In genomic region chr9:121154782-121155181, GRCh38 we compare ENCODE assay signal across 16 cellular contexts. TPM values are rescaled to one million over a fixed set of nuclear protein-coding genes. Genes with fewer than 3 reads are reported as not detected.
DNase-seq lines count a peak whose midpoint lies in the region; ATAC-seq and TF ChIP-seq lines count a peak whose summit lies in the region.
"Had no signal": no experiment of that assay in that cellular context is flagged by ENCODE, and none has a peak within 500 bp of the region (broad histone marks: within the 10 kb centered on the region; RNA-seq: fewer than 3 reads in every experiment).

No MANE protein-coding gene starts in this region.

- no peak overlapping the region for H3K4me3 Mint-ChIP-seq in activated naive CD8-positive, alpha-beta T cell
- H3K4me3 Mint-ChIP-seq in memory B cell = no peak overlapping the region
- H3K4me3 Mint-ChIP-seq: CD4-positive, alpha-beta T cell; nephron had no signal

- H3K36me3 Mint-ChIP-seq in activated naive CD8-positive, alpha-beta T cell = peaks cover 24% of the 10 kb centered on the region
- peaks cover 44% of the 10 kb centered on the region for H3K36me3 Mint-ChIP-seq in memory B cell

- in situ Hi-C loops in GM13976 (cut with MboI; ENCODE audit: low sequenced_read_pairs, unreplicated experiment) = no loop called here

- no peaks in the 10 kb centered on the region for H3K9me3 Mint-ChIP-seq in activated naive CD8-positive, alpha-beta T cell (ENCODE audit: low read depth)
- no peaks in the 10 kb centered on the region for H3K9me3 Mint-ChIP-seq in memory B cell
- H3K9me3 Mint-ChIP-seq: CD4-positive, alpha-beta T cell; nephron had no signal

- H3K4me1 ChIP-seq in effector memory CD4-positive, alpha-beta T cell (ENCODE audit: control insufficient read depth, insufficient read depth, low read length, poor library complexity, severe bottlenecking) = no peaks in the 10 kb centered on the region
- H3K4me1 ChIP-seq: colonic mucosa had no signal

- H3K9me3 ChIP-seq in effector memory CD4-positive, alpha-beta T cell (ENCODE audit: control insufficient read depth, low read length) = no peaks in the 10 kb centered on the region
- H3K9me3 ChIP-seq: colonic mucosa, tibial artery had no signal

- no peak for TF ChIP-seq CTCF in GM13976 (IDR thresholded peaks at IDR 0.05; ENCODE audit: borderline replicate concordance, control extremely low read depth, extremely low read depth, insufficient read depth, missing control alignments)

- H3K27ac ChIP-seq in effector memory CD4-positive, alpha-beta T cell (ENCODE audit: insufficient read depth, low read length, poor library complexity, severe bottlenecking) = no peak overlapping the region
- H3K27ac ChIP-seq: colonic mucosa, tibial artery had no signal

- peak overlapping the region; percentile 68 for H3K27ac Mint-ChIP-seq in activated naive CD8-positive, alpha-beta T cell
- peak overlapping the region; percentile 55 for H3K27ac Mint-ChIP-seq in memory B cell
- H3K27ac Mint-ChIP-seq: CD4-positive, alpha-beta T cell; nephron had no signal

- no peak overlapping the region for H3K4me3 ChIP-seq in effector memory CD4-positive, alpha-beta T cell (ENCODE audit: insufficient read depth, low read depth, low read length, poor library complexity, severe bottlenecking)
- H3K4me3 ChIP-seq: colonic mucosa, tibial artery had no signal

- H3K27me3 ChIP-seq in effector memory CD4-positive, alpha-beta T cell (replicated peaks; ENCODE audit: control insufficient read depth, insufficient read depth, low read length, poor library complexity, severe bottlenecking) = no peaks in the 10 kb centered on the region
- H3K27me3 ChIP-seq: colonic mucosa, tibial artery had no signal

- H3K4me1 Mint-ChIP-seq in activated naive CD8-positive, alpha-beta T cell (ENCODE audit: low read depth) = peaks cover 43% of the 10 kb centered on the region
- H3K4me1 Mint-ChIP-seq in memory B cell = peaks cover 34% of the 10 kb centered on the region
- H3K4me1 Mint-ChIP-seq: nephron had no signal

- H3K27me3 Mint-ChIP-seq in activated naive CD8-positive, alpha-beta T cell = no peaks in the 10 kb centered on the region
- no peaks in the 10 kb centered on the region for H3K27me3 Mint-ChIP-seq in memory B cell
- H3K27me3 Mint-ChIP-seq: CD4-positive, alpha-beta T cell had no signal

- ATAC-seq in memory B cell (ENCODE audit: low read depth) (no peak), GM21529 (IDR thresholded peaks at IDR 0.05; ENCODE audit: unreplicated experiment) (no peak), HG02610 (IDR thresholded peaks at IDR 0.05; ENCODE audit: unreplicated experiment) (no peak)

- peaks cover 71% of the 10 kb centered on the region for H3K36me3 ChIP-seq in effector memory CD4-positive, alpha-beta T cell (ENCODE audit: control insufficient read depth, insufficient read depth, low read length)
- H3K36me3 ChIP-seq: colonic mucosa had no signal

- DNase-seq in GM13976 (ENCODE audit: low spot score) (peak; percentile 15), LHCN-M2 (ENCODE audit: low read depth) (peak; percentile 6), memory B cell (ENCODE audit: low spot score in 2 of 2) (no peak)
- DNase-seq in effector memory CD4-positive, alpha-beta T cell = no peak
- no peak for DNase-seq in activated CD4-positive, CD25-positive, alpha-beta regulatory T cell (lab: John Stamatoyannopoulos, UW)
- DNase-seq: activated gamma-delta T cell treated with Interleukin-2 at 50 U/mL for 16 hours; CD4-positive, alpha-beta T cell; colonic mucosa; kidney; NCI-H446; Right ventricle myocardium superior; tibial artery had no signal

RNA-seq across cellular contexts. Expression of gene RAB14, which starts 46.9 kb away (rescaled TPM):
- total RNA-seq in LHCN-M2 (2014; rRNA removed) = 22.0 and 29.4 TPM in 2 replicates
- polyA plus RNA-seq in LHCN-M2 (2012) = 32.5 TPM

Comparison
In these comparisons a context has a peak if more than half of its experiments do, and no peak if none do; other contexts are left out.
1. DNase-seq: peak in GM13976 (single experiment) and LHCN-M2 (single experiment); none in memory B cell (0 of 2), effector memory CD4-positive, alpha-beta T cell (0 of 3) and activated CD4-positive, CD25-positive, alpha-beta regulatory T cell (0 of 4).